9 cellular contexts compared by ENCODE assay signal in the genomic region with DNA sequence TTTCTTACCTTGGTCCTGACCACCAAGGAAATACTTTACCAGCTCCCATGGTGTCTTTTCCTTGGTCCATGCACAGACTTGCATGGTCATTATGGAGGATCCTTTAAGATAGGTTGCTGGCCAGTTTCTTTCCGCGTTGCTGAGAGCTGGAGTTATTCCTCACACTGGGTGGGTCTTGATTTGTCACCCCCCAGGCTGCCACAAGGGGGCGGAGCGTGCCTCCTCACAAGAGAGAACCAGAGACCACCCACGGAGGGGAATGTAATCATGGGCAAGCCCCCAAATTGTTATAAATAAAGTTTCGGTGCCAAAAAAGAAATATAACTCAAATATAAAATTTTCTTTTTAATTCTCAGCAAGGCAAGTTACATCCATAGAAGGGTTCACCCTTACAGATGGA. TPM values are rescaled to one million over a fixed set of nuclear protein-coding genes. Genes with fewer than 3 reads are reported as not detected.
DNase-seq lines count a peak whose midpoint lies in the region; ATAC-seq and TF ChIP-seq lines count a peak whose summit lies in the region.
"Had no signal": no experiment of that assay in that cellular context is flagged by ENCODE, and none has a peak within 500 bp of the region (broad histone marks: within the 10 kb centered on the region; RNA-seq: fewer than 3 reads in every experiment).

No MANE protein-coding gene starts in this region.

- H3K4me1 ChIP-seq in BE2C = no peaks in the 10 kb centered on the region

- TF ChIP-seq CTCF in BE2C (IDR thresholded peaks at IDR 0.05; ENCODE audit: low read depth, low read length) = peak; percentile 63

- DNase-seq in BE2C (peak; percentile 54), activated T-cell treated with anti-CD3 and anti-CD28 coated beads for 1 hour (ENCODE audit: low read depth) (peak; percentile 49), lung microvascular endothelial cell (ENCODE audit: low read depth in 2 of 2) (peak; percentile 16 to 46), NCI-H2171 (lab: John Stamatoyannopoulos, UW) (no peak), NCI-H1417 treated with DMSO at 0.1 percent for 48 hours (lab: John Stamatoyannopoulos, UW) (no peak)

- ATAC-seq in HG03442 (IDR thresholded peaks at IDR 0.05; ENCODE audit: unreplicated experiment) = peak; percentile 41
- no peak for ATAC-seq in GM19397 (IDR thresholded peaks at IDR 0.05; ENCODE audit: unreplicated experiment)
- ATAC-seq in HG03520 (IDR thresholded peaks at IDR 0.05; ENCODE audit: unreplicated experiment) = no peak
- ATAC-seq: activated naive CD4-positive, alpha-beta T cell treated with anti-CD3 and anti-CD28 coated beads, Interleukin-2, amount 50 U/mL, for 72 hours had no signal

- H3K9me3 ChIP-seq in BE2C = no peaks in the 10 kb centered on the region

- H3K27me3 ChIP-seq in BE2C = no peaks in the 10 kb centered on the region

- H3K4me3 ChIP-seq in BE2C (ENCODE audit: low read depth, low read length) = no peak overlapping the region

- no peaks in the 10 kb centered on the region for H3K36me3 ChIP-seq in BE2C

RNA-seq across cellular contexts. Expression of a gene that starts 10.5 kb away (rescaled TPM):
- 29.1 TPM for polyA plus RNA-seq in BE2C (2012; ENCODE audit: insufficient read depth, insufficient read length, low read depth)
- total RNA-seq in lung microvascular endothelial cell = 6.8 and 12.5 TPM in 2 replicates

Comparison
In these comparisons a context has a peak if more than half of its experiments do, and no peak if none do; other contexts are left out.
1. DNase-seq: peak in BE2C (single experiment), activated T-cell treated with anti-CD3 and anti-CD28 coated beads for 1 hour (single experiment) and lung microvascular endothelial cell (2 of 2); none in NCI-H2171 (single experiment) and NCI-H1417 treated with DMSO at 0.1 percent for 48 hours (single experiment).